13 cellular contexts compared by ENCODE assay signal in genomic region chr17:29125651-29126050, GRCh38. TPM values are rescaled to one million over a fixed set of nuclear protein-coding genes. Genes with fewer than 3 reads are reported as not detected.
DNase-seq lines count a peak whose midpoint lies in the region; ATAC-seq and TF ChIP-seq lines count a peak whose summit lies in the region.
"Had no signal": no experiment of that assay in that cellular context is flagged by ENCODE, and none has a peak within 500 bp of the region (broad histone marks: within the 10 kb centered on the region; RNA-seq: fewer than 3 reads in every experiment).

No MANE protein-coding gene starts in this region.

- no peaks in the 10 kb centered on the region for H3K9me3 Mint-ChIP-seq in dendritic cell treated with granulocyte-macrophage colony-stimulating factor and Interleukin-4, amounts not matched to agents 40 ng/mL and 50 ng/mL, for 4 days
- no peaks in the 10 kb centered on the region for H3K9me3 Mint-ChIP-seq in stimulated activated effector memory CD8-positive, alpha-beta T cell treated with anti-CD3 and anti-CD28 coated beads, Interleukin-12 subunit alpha, Interleukin-12 subunit beta, amount 100 ng/mL, for 72 hours

- peaks cover 62% of the 10 kb centered on the region for H3K4me1 Mint-ChIP-seq in dendritic cell treated with granulocyte-macrophage colony-stimulating factor and Interleukin-4, amounts not matched to agents 40 ng/mL and 50 ng/mL, for 4 days (ENCODE audit: low read depth)
- H3K4me1 Mint-ChIP-seq in stimulated activated effector memory CD8-positive, alpha-beta T cell treated with anti-CD3 and anti-CD28 coated beads, Interleukin-12 subunit alpha, Interleukin-12 subunit beta, amount 100 ng/mL, for 72 hours: peaks cover 26% of the 10 kb centered on the region

- H3K36me3 Mint-ChIP-seq in dendritic cell treated with granulocyte-macrophage colony-stimulating factor and Interleukin-4, amounts not matched to agents 40 ng/mL and 50 ng/mL, for 4 days (ENCODE audit: low read depth): peaks cover 89% of the 10 kb centered on the region
- H3K36me3 Mint-ChIP-seq in stimulated activated effector memory CD8-positive, alpha-beta T cell treated with anti-CD3 and anti-CD28 coated beads, Interleukin-12 subunit alpha, Interleukin-12 subunit beta, amount 100 ng/mL, for 72 hours: peaks cover 25% of the 10 kb centered on the region

- H3K4me3 ChIP-seq in BLaER1 treated with 17β-estradiol and CSF1 and Interleukin-3, amounts not matched to agents 10 nM and 100 nM: no peak overlapping the region
- no peak overlapping the region for H3K4me3 ChIP-seq in DND-41 (ENCODE audit: low read depth in 1 of 2, low read length in 2 of 2)
- H3K4me3 ChIP-seq: SJCRH30 had no signal

- intact Hi-C loops in dendritic cell treated with granulocyte-macrophage colony-stimulating factor and Interleukin-4, amounts not matched to agents 40 ng/mL and 50 ng/mL, for 4 days (cut with micrococcal nuclease): no loop called here

- H3K9me3 ChIP-seq in BLaER1 treated with 17β-estradiol and CSF1 and Interleukin-3, amounts not matched to agents 10 nM and 100 nM (replicated peaks in 1 of 11): no peaks in the 10 kb centered on the region
- H3K9me3 ChIP-seq in DND-41 (ENCODE audit: insufficient read depth, low read length, severe bottlenecking): no peaks in the 10 kb centered on the region
- H3K9me3 ChIP-seq: BE2C, Caco-2, SJCRH30 had no signal

- peak overlapping the region; percentile 36 to 67 (median 52); a peak in 20 of 22 replicates for H3K9ac ChIP-seq in BLaER1 treated with 17β-estradiol and CSF1 and Interleukin-3, amounts not matched to agents 10 nM and 100 nM
- H3K9ac ChIP-seq in DND-41 (ENCODE audit: low read depth, low read length): no peak overlapping the region

- H3K4me3 Mint-ChIP-seq in dendritic cell treated with granulocyte-macrophage colony-stimulating factor and Interleukin-4, amounts not matched to agents 40 ng/mL and 50 ng/mL, for 4 days: no peak overlapping the region
- no peak overlapping the region for H3K4me3 Mint-ChIP-seq in stimulated activated effector memory CD8-positive, alpha-beta T cell treated with anti-CD3 and anti-CD28 coated beads, Interleukin-12 subunit alpha, Interleukin-12 subunit beta, amount 100 ng/mL, for 72 hours

- peaks cover 34% of the 10 kb centered on the region for H3K79me2 ChIP-seq in DND-41 (ENCODE audit: insufficient read depth, low read length)

- no peaks in the 10 kb centered on the region for H3K27me3 ChIP-seq in BLaER1 treated with 17β-estradiol and CSF1 and Interleukin-3, amounts not matched to agents 10 nM and 100 nM
- no peaks in the 10 kb centered on the region for H3K27me3 ChIP-seq in DND-41 (ENCODE audit: insufficient read depth, low read length, poor library complexity)
- H3K27me3 ChIP-seq: BE2C, SJCRH30 had no signal

- DNase-seq in DND-41: no peak
- DNase-seq in stimulated activated effector memory CD8-positive, alpha-beta T cell treated with anti-CD3 and anti-CD28 coated beads, Interleukin-12 subunit alpha, Interleukin-12 subunit beta, amount 100 ng/mL, for 72 hours (ENCODE audit: low spot score in 2 of 2): no peak
- DNase-seq in middle frontal gyrus (ENCODE audit: extremely low spot score, low spot score): no peak
- no peak for DNase-seq in occipital lobe (lab: John Stamatoyannopoulos, UW)
- DNase-seq: BE2C, Caco-2, H7, NCI-H1417, NCI-H2029, SJCRH30 had no signal

- ATAC-seq in DND-41 (ENCODE audit: insufficient read depth, low read depth) (no peak), HG02884 (IDR thresholded peaks at IDR 0.05; ENCODE audit: unreplicated experiment) (no peak)
- ATAC-seq in stimulated activated effector memory CD8-positive, alpha-beta T cell treated with anti-CD3 and anti-CD28 coated beads, Interleukin-12 subunit alpha, Interleukin-12 subunit beta, amount 100 ng/mL, for 72 hours: no peak

- peak overlapping the region; percentile 11 to 93 (median 52); a peak in 21 of 22 replicates for H3K27ac ChIP-seq in BLaER1 treated with 17β-estradiol and CSF1 and Interleukin-3, amounts not matched to agents 10 nM and 100 nM
- 0 out of 2 replicates have a peak overlapping the region, but pooled peaks have one; percentile 40 for H3K27ac ChIP-seq in DND-41 (ENCODE audit: low read length)
- H3K27ac ChIP-seq: SJCRH30 had no signal

- H3K4me1 ChIP-seq in BLaER1 treated with 17β-estradiol and CSF1 and Interleukin-3, amounts not matched to agents 10 nM and 100 nM: peaks cover 68 to 100% (median 99%) of the 10 kb centered on the region in 10 experiments
- no peaks in the 10 kb centered on the region for H3K4me1 ChIP-seq in DND-41 (ENCODE audit: insufficient read depth, low read length)
- H3K4me1 ChIP-seq: BE2C, Caco-2, SJCRH30 had no signal

- H3K4me2 ChIP-seq in BLaER1 treated with 17β-estradiol and CSF1 and Interleukin-3, amounts not matched to agents 10 nM and 100 nM: peak overlapping the region; percentile 29 to 99 (median 79)
- no peak overlapping the region for H3K4me2 ChIP-seq in DND-41 (ENCODE audit: insufficient read depth, low read length)

- no peak overlapping the region for H2AFZ ChIP-seq in DND-41 (ENCODE audit: low read depth, low read length)

- H3K27ac Mint-ChIP-seq in dendritic cell treated with granulocyte-macrophage colony-stimulating factor and Interleukin-4, amounts not matched to agents 40 ng/mL and 50 ng/mL, for 4 days: peak overlapping the region; percentile 81
- H3K27ac Mint-ChIP-seq in stimulated activated effector memory CD8-positive, alpha-beta T cell treated with anti-CD3 and anti-CD28 coated beads, Interleukin-12 subunit alpha, Interleukin-12 subunit beta, amount 100 ng/mL, for 72 hours: peak overlapping the region; percentile 84

- H3K36me3 ChIP-seq in BLaER1 treated with 17β-estradiol and CSF1 and Interleukin-3, amounts not matched to agents 10 nM and 100 nM: peaks cover 25 to 91% (median 75%) of the 10 kb centered on the region in 11 experiments
- H3K36me3 ChIP-seq in DND-41 (ENCODE audit: insufficient read depth, low read length): peaks cover 58% of the 10 kb centered on the region
- H3K36me3 ChIP-seq: BE2C had no signal

- H4K20me1 ChIP-seq in BLaER1 treated with 17β-estradiol and CSF1 and Interleukin-3, amounts not matched to agents 10 nM and 100 nM: peaks cover 26 to 100% (median 75%) of the 10 kb centered on the region in 11 experiments; a peak in 19 of 22 replicates
- peaks cover 42% of the 10 kb centered on the region for H4K20me1 ChIP-seq in DND-41 (ENCODE audit: insufficient read depth, low read length)

- no peak for TF ChIP-seq CTCF in DND-41 (IDR thresholded peaks at IDR 0.05; ENCODE audit: borderline replicate concordance, extremely low read depth, low read length, poor library complexity, severe bottlenecking)

- no peaks in the 10 kb centered on the region for H3K27me3 Mint-ChIP-seq in dendritic cell treated with granulocyte-macrophage colony-stimulating factor and Interleukin-4, amounts not matched to agents 40 ng/mL and 50 ng/mL, for 4 days

RNA-seq across cellular contexts. Expression of gene MYO18A, which starts 54.5 kb away (rescaled TPM):
- total RNA-seq in occipital lobe: 68.5 TPM
